Comparison of ENCODE assay signal across 16 cellular contexts in genomic region chr21:46189959-46190490, GRCh38. TPM values are rescaled to one million over a fixed set of nuclear protein-coding genes. Genes with fewer than 3 reads are reported as not detected.
DNase-seq lines count a peak whose midpoint lies in the region; ATAC-seq and TF ChIP-seq lines count a peak whose summit lies in the region.
"Had no signal": no experiment of that assay in that cellular context is flagged by ENCODE, and none has a peak within 500 bp of the region (broad histone marks: within the 10 kb centered on the region; RNA-seq: fewer than 3 reads in every experiment).

No MANE protein-coding gene starts in this region.

- H3K4me1 Mint-ChIP-seq in WTC11 (peaks cover 22% of the 10 kb centered on the region), glutamatergic neuron (ENCODE audit: low read depth, unreplicated experiment) (peaks cover 49% of the 10 kb centered on the region)

- no peak overlapping the region for H2BK15ac ChIP-seq in neuronal stem cell (ENCODE audit: low read length)

- no peak for TF ChIP-seq CTCF in 22Rv1 (IDR thresholded peaks at IDR 0.05)
- no peak for TF ChIP-seq CTCF in WTC11 (IDR thresholded peaks at IDR 0.05)
- no peak for TF ChIP-seq CTCF in glutamatergic neuron (IDR thresholded peaks at IDR 0.05; ENCODE audit: partially characterized antibody, unreplicated experiment)

- no peaks in the 10 kb centered on the region for H3K27me3 ChIP-seq in neuronal stem cell (ENCODE audit: control insufficient read depth in 3 of 3, insufficient read depth in 3 of 3, low read depth in 1 of 3, low read length in 3 of 3)

- peaks cover 6% of the 10 kb centered on the region; the same call in 1 of the 2 replicates for H3K9me3 Mint-ChIP-seq in WTC11
- peaks cover 24% of the 10 kb centered on the region for H3K9me3 Mint-ChIP-seq in glutamatergic neuron (ENCODE audit: unreplicated experiment)
- H3K9me3 Mint-ChIP-seq: CD8-positive, alpha-beta memory T cell had no signal

- H2BK12ac ChIP-seq in neuronal stem cell (ENCODE audit: low read length), result no peak overlapping the region

- H3K18ac ChIP-seq in neuronal stem cell (ENCODE audit: low read length), result no peak overlapping the region

- DNase-seq in WTC11 (ENCODE audit: low spot score) (no peak), glutamatergic neuron (no peak), neuronal stem cell (ENCODE audit: low spot score) (no peak), hippocampal formation (lab: John Stamatoyannopoulos, UW) (no peak), NCI-H345 (lab: John Stamatoyannopoulos, UW) (no peak), SHP77 (lab: John Stamatoyannopoulos, UW) (no peak)
- no peak for DNase-seq in activated CD4-positive, alpha-beta T cell treated with anti-CD3 and anti-CD28 coated beads for 1 hour
- DNase-seq: mesendoderm; NCI-H748 treated with DMSO at 0.1 percent for 48 hours; RPMI8226; stimulated activated CD4-positive, alpha-beta T cell treated with anti-CD3 and anti-CD28 coated beads, Interleukin-2, amount 100 ng/mL, for 48 hours; T-helper 1 cell had no signal

- peaks cover 25 to 42% of the 10 kb centered on the region in 2 donors for H3K4me1 ChIP-seq in neuronal stem cell (ENCODE audit: control insufficient read depth in 2 of 2, insufficient read depth in 1 of 2, low read depth in 1 of 2, low read length in 2 of 2)

- no peak overlapping the region for H2AK5ac ChIP-seq in neuronal stem cell (ENCODE audit: low read depth, low read length)

- WGBS in neuronal stem cell (ENCODE audit: extremely low coverage in 2 of 2, insufficient read length in 2 of 2, insufficient replicate concordance in 1 of 2), 2 donors, result no CpG with 5 or more reads among the region's 14 CpGs

- H2BK5ac ChIP-seq in neuronal stem cell (ENCODE audit: low read length), result no peak overlapping the region

- no peak overlapping the region for H3K14ac ChIP-seq in neuronal stem cell (ENCODE audit: low read length)

- H4K91ac ChIP-seq in neuronal stem cell (ENCODE audit: low read depth, low read length, poor library complexity), result no peak overlapping the region

- H3K4me2 ChIP-seq in neuronal stem cell (ENCODE audit: insufficient read depth, low read length, poor library complexity, severe bottlenecking), result no peak overlapping the region

- no peak overlapping the region for H2BK120ac ChIP-seq in neuronal stem cell (ENCODE audit: low read depth, low read length)

- CTCF ChIA-PET in WTC11 (lab: Charles Lee), result interaction anchor here (1.2 to 2.2 kb wide), 2 partner anchors 37 to 47 kb away, joined by 4 to 7 read pairs; no protein-coding TSS in a partner anchor

- H3K23ac ChIP-seq in neuronal stem cell (ENCODE audit: low read depth, low read length, poor library complexity), result peak overlapping the region; percentile 6

- H3K4me3 Mint-ChIP-seq in WTC11, result no peak overlapping the region
- H3K4me3 Mint-ChIP-seq in glutamatergic neuron (ENCODE audit: unreplicated experiment), result no peak overlapping the region
- H3K4me3 Mint-ChIP-seq: CD8-positive, alpha-beta memory T cell had no signal

- no peak overlapping the region for H2AFZ ChIP-seq in neuronal stem cell (ENCODE audit: low read length)

- H3K4ac ChIP-seq in neuronal stem cell (ENCODE audit: low read length), result no peak overlapping the region

- peaks cover 45 to 63% of the 10 kb centered on the region in 2 donors for H3K36me3 ChIP-seq in neuronal stem cell (replicated peaks in 1 of 2; ENCODE audit: control insufficient read depth in 2 of 2, insufficient read depth in 2 of 2, low read length in 2 of 2)

- peak overlapping the region; percentile 3 for H3K9ac ChIP-seq in neuronal stem cell (ENCODE audit: low read depth, low read length, poor library complexity)

- H4K8ac ChIP-seq in neuronal stem cell (ENCODE audit: low read depth, low read length), result no peak overlapping the region

- H3K27ac ChIP-seq in 22Rv1 (peak overlapping the region; percentile 69; the same call in 1 of the 2 replicates), neuronal stem cell (replicated peaks; ENCODE audit: low read length) (no peak overlapping the region)
- H3K27ac ChIP-seq: WERI-Rb-1 had no signal

- H3K79me1 ChIP-seq in neuronal stem cell (ENCODE audit: low read depth, low read length), result peaks cover 6% of the 10 kb centered on the region

- no peaks in the 10 kb centered on the region for H3K27me3 Mint-ChIP-seq in WTC11 (ENCODE audit: low read depth)
- peaks cover 36% of the 10 kb centered on the region for H3K27me3 Mint-ChIP-seq in glutamatergic neuron (ENCODE audit: unreplicated experiment)

- H3K9me3 ChIP-seq in neuronal stem cell (replicated peaks in 1 of 2; ENCODE audit: control insufficient read depth in 2 of 2, insufficient read depth in 1 of 2, low read depth in 1 of 2, low read length in 2 of 2), result peaks cover 0 to 3% of the 10 kb centered on the region in 2 donors
- H3K9me3 ChIP-seq: sigmoid colon had no signal

- no peak overlapping the region for H3K4me3 ChIP-seq in neuronal stem cell (ENCODE audit: low read length in 2 of 2)
- H3K4me3 ChIP-seq: sigmoid colon had no signal

- peaks cover 33% of the 10 kb centered on the region for H3K36me3 Mint-ChIP-seq in WTC11
- peaks cover 3% of the 10 kb centered on the region for H3K36me3 Mint-ChIP-seq in glutamatergic neuron (ENCODE audit: unreplicated experiment)

- POLR2A ChIA-PET in WTC11 (lab: Charles Lee), result no interaction called here

- no peak for ATAC-seq in WTC11

- H3K27ac Mint-ChIP-seq in WTC11 (0 out of 2 replicates have a peak overlapping the region, but pooled peaks have one; percentile 49), glutamatergic neuron (ENCODE audit: unreplicated experiment) (peak overlapping the region; percentile 97)

TF ChIP-seq in WTC11, 78 proteins besides CTCF, POLR2A, EP300 and RAD21 (continues in another document):
- no peak for TF ChIP-seq MYBL2 (CRISPR knock-in tag; IDR thresholded peaks at IDR 0.05)
- TF ChIP-seq ATF3 (CRISPR knock-in tag; conservative IDR thresholded peaks at IDR 0.05), result no peak
- TF ChIP-seq ATF6 (CRISPR knock-in tag; IDR thresholded peaks at IDR 0.05), result no peak
- TF ChIP-seq NR1H2 (CRISPR knock-in tag; IDR thresholded peaks at IDR 0.05), result no peak
- no peak for TF ChIP-seq FOXJ3 (CRISPR knock-in tag; IDR thresholded peaks at IDR 0.05; ENCODE audit: borderline replicate concordance)
- no peak for TF ChIP-seq ZNF263 (CRISPR knock-in tag; IDR thresholded peaks at IDR 0.05; ENCODE audit: low read depth)
- TF ChIP-seq JAZF1 (CRISPR knock-in tag; IDR thresholded peaks at IDR 0.05), result no peak
- no peak for TF ChIP-seq SMAD4 (CRISPR knock-in tag; IDR thresholded peaks at IDR 0.05)
- TF ChIP-seq NFATC4 (CRISPR knock-in tag; IDR thresholded peaks at IDR 0.05), result no peak
- TF ChIP-seq ZNF512 (CRISPR knock-in tag; IDR thresholded peaks at IDR 0.05; ENCODE audit: borderline replicate concordance), result no peak
- no peak for TF ChIP-seq HMGXB4 (CRISPR knock-in tag; IDR thresholded peaks at IDR 0.05)

RNA-seq across cellular contexts. Expression of gene SPATC1L, which starts 5.8 kb away (rescaled TPM):
- 56.5 to 61.7 TPM (median 57.6 TPM) in 3 replicates for total RNA-seq in WTC11 (2021)
- total RNA-seq in glutamatergic neuron (ENCODE audit: unreplicated experiment), result 58.7 TPM
- polyA plus RNA-seq in neuronal stem cell (2013, experiment 1 of 2), result 38.2 TPM
- 37.5 TPM for polyA plus RNA-seq in neuronal stem cell (2013, experiment 2 of 2)

RNA-seq across cellular contexts. Expression of gene FTCD, which starts 34.6 kb away (rescaled TPM):
- total RNA-seq in WTC11 (2021), result 6.1 to 9.6 TPM (median 9.5 TPM) in 3 replicates
- 13.4 TPM for total RNA-seq in glutamatergic neuron (ENCODE audit: unreplicated experiment)
- 2.1 TPM for polyA plus RNA-seq in neuronal stem cell (2013, experiment 1 of 2)
- 2.0 TPM for polyA plus RNA-seq in neuronal stem cell (2013, experiment 2 of 2)
- total RNA-seq: CD8-positive, alpha-beta memory T cell had no signal
- polyA plus RNA-seq: CD8-positive, alpha-beta memory T cell had no signal

RNA-seq across cellular contexts. Expression of gene LSS, which starts 38.5 kb away (rescaled TPM):
- total RNA-seq in WTC11 (2021) (79.9 to 101 TPM (median 92.6 TPM) in 3 replicates), glutamatergic neuron (ENCODE audit: unreplicated experiment) (390 TPM)
- polyA plus RNA-seq in neuronal stem cell (2013, experiment 1 of 2), result 42.5 TPM
- polyA plus RNA-seq in neuronal stem cell (2013, experiment 2 of 2), result 42.2 TPM
